In genomic region chr11:79221417-79222130, GRCh38 we compare ENCODE assay signal across 37 cellular contexts.
"Had no signal": no experiment of that assay in that cellular context is flagged by ENCODE, and none has a peak within 500 bp of the region (broad histone marks: within the 10 kb centered on the region; RNA-seq: fewer than 3 reads in every experiment).

No MANE protein-coding gene starts in this region.

- H3K4me3 Mint-ChIP-seq: activated CD4-positive, alpha-beta memory T cell treated with anti-CD3 and anti-CD28 coated beads, Interleukin-2, amount 10 ng/mL, durations not matched to agents 7 days and 5 days; activated CD4-positive, alpha-beta T cell treated with anti-CD3 and anti-CD28 coated beads for 36 hours; activated CD4-positive, alpha-beta T cell treated with anti-CD3 and anti-CD28 coated beads, Interleukin-2, amount 10 ng/mL, durations not matched to agents 7 days and 5 days; activated CD8-positive, alpha-beta memory T cell treated with anti-CD3 and anti-CD28 coated beads, Interleukin-2, amount 10 ng/mL, durations not matched to agents 7 days and 5 days; activated CD8-positive, alpha-beta T cell treated with anti-CD3 and anti-CD28 coated beads, Interleukin-2, amount 10 ng/mL, durations not matched to agents 7 days and 5 days; activated naive CD4-positive, alpha-beta T cell treated with anti-CD3 and anti-CD28 coated beads, Interleukin-2, amount 10 ng/mL, durations not matched to agents 7 days and 5 days; activated naive CD4-positive, alpha-beta T cell treated with anti-CD3 and anti-CD28 coated beads, Interleukin-2, amount 50 U/mL, for 24 hours; activated naive CD8-positive, alpha-beta T cell; activated T-cell treated with anti-CD3 and anti-CD28 coated beads, Interleukin-2, amount 50 U/mL, for 24 hours; central memory CD8-positive, alpha-beta T cell; T-helper 1 cell treated with Interleukin-12 subunit alpha and Interleukin-12 subunit beta and Interleukin-4 antibody, amounts not matched to agents 30 μg/mL and 1 μg/mL, for 36 hours; T-helper 2 cell treated with Interferon-gamma antibody and Interleukin-4, amounts not matched to agents 5 μg/mL and 100 μg/mL, for 36 hours; WTC11 had no signal

- DNase-seq: activated CD4-positive, alpha-beta memory T cell treated with anti-CD3 and anti-CD28 coated beads, Interleukin-2, amount 10 ng/mL, durations not matched to agents 7 days and 5 days; activated CD4-positive, alpha-beta T cell treated with anti-CD3 and anti-CD28 coated beads for 1 hour; activated CD4-positive, alpha-beta T cell treated with anti-CD3 and anti-CD28 coated beads for 36 hours; activated CD4-positive, alpha-beta T cell treated with anti-CD3 and anti-CD28 coated beads for 48 hours; activated CD4-positive, alpha-beta T cell treated with anti-CD3 and anti-CD28 coated beads, Interleukin-2, amount 10 ng/mL, durations not matched to agents 7 days and 5 days; activated CD4-positive, alpha-beta T cell treated with anti-CD3 and anti-CD28 coated beads, Interleukin-2, amount 50 U/mL, for 48 hours; activated CD4-positive, CD25-positive, alpha-beta regulatory T cell; activated CD8-positive, alpha-beta memory T cell treated with anti-CD3 and anti-CD28 coated beads for 24 hours; activated CD8-positive, alpha-beta memory T cell treated with anti-CD3 and anti-CD28 coated beads, Interleukin-2, amount 10 ng/mL, durations not matched to agents 7 days and 5 days; activated CD8-positive, alpha-beta memory T cell treated with anti-CD3 and anti-CD28 coated beads, Interleukin-2, amount 50 U/mL, for 48 hours; activated CD8-positive, alpha-beta T cell treated with anti-CD3 and anti-CD28 coated beads, Interleukin-2, amount 10 ng/mL, durations not matched to agents 7 days and 5 days; activated effector memory CD4-positive, alpha-beta T cell treated with Interleukin-2 at 50 U/mL for 16 hours; activated gamma-delta T cell; activated naive CD4-positive, alpha-beta T cell treated with anti-CD3 and anti-CD28 coated beads, Interleukin-2, amount 10 ng/mL, durations not matched to agents 7 days and 5 days; activated naive CD4-positive, alpha-beta T cell treated with Interleukin-2 at 50 U/mL for 16 hours; activated T-cell treated with anti-CD3 and anti-CD28 coated beads, Interleukin-2, amount 50 U/mL, for 24 hours; activated T-cell treated with anti-CD3 and anti-CD28 coated beads, Interleukin-2, amount 50 U/mL, for 48 hours; adrenal gland; amniotic stem cell; aorta; body of pancreas; brain microvascular endothelial cell; caudate nucleus; SW 1271; T-helper 1 cell; T-helper 2 cell; T-helper 9 cell; WERI-Rb-1 had no signal

- H3K36me3 ChIP-seq: adrenal gland, brain microvascular endothelial cell, cardiac muscle cell, WERI-Rb-1 had no signal

- H3K36me3 Mint-ChIP-seq: activated CD8-positive, alpha-beta memory T cell treated with anti-CD3 and anti-CD28 coated beads, Interleukin-2, amount 10 ng/mL, durations not matched to agents 7 days and 5 days; activated naive CD4-positive, alpha-beta T cell treated with anti-CD3 and anti-CD28 coated beads, Interleukin-2, amount 10 ng/mL, durations not matched to agents 7 days and 5 days; activated naive CD4-positive, alpha-beta T cell treated with anti-CD3 and anti-CD28 coated beads, Interleukin-2, amount 50 U/mL, for 24 hours; activated naive CD8-positive, alpha-beta T cell had no signal

- H3K27ac ChIP-seq: adrenal gland, body of pancreas, brain microvascular endothelial cell, cardiac muscle cell, WERI-Rb-1 had no signal

- H3K27ac Mint-ChIP-seq: activated CD4-positive, alpha-beta memory T cell treated with anti-CD3 and anti-CD28 coated beads, Interleukin-2, amount 10 ng/mL, durations not matched to agents 7 days and 5 days; activated CD4-positive, alpha-beta T cell treated with anti-CD3 and anti-CD28 coated beads for 36 hours; activated CD4-positive, alpha-beta T cell treated with anti-CD3 and anti-CD28 coated beads, Interleukin-2, amount 10 ng/mL, durations not matched to agents 7 days and 5 days; activated CD8-positive, alpha-beta memory T cell treated with anti-CD3 and anti-CD28 coated beads, Interleukin-2, amount 10 ng/mL, durations not matched to agents 7 days and 5 days; activated CD8-positive, alpha-beta T cell treated with anti-CD3 and anti-CD28 coated beads, Interleukin-2, amount 10 ng/mL, durations not matched to agents 7 days and 5 days; activated naive CD4-positive, alpha-beta T cell treated with anti-CD3 and anti-CD28 coated beads, Interleukin-2, amount 10 ng/mL, durations not matched to agents 7 days and 5 days; activated naive CD4-positive, alpha-beta T cell treated with anti-CD3 and anti-CD28 coated beads, Interleukin-2, amount 50 U/mL, for 24 hours; activated naive CD8-positive, alpha-beta T cell; activated T-cell treated with anti-CD3 and anti-CD28 coated beads, Interleukin-2, amount 50 U/mL, for 24 hours; activated T-helper 2 cell treated with anti-CD3 and anti-CD28 coated beads, Interferon-gamma antibody, Interleukin-2, Interleukin-4, amounts not matched to agents 10 μg/mL and 5 μg/mL and 100 μg/mL, durations not matched to agents 14 hours and 24 hours and 36 hours; T-helper 1 cell treated with Interleukin-12 subunit alpha and Interleukin-12 subunit beta and Interleukin-4 antibody, amounts not matched to agents 30 μg/mL and 1 μg/mL, for 36 hours; T-helper 2 cell treated with Interferon-gamma antibody and Interleukin-4, amounts not matched to agents 5 μg/mL and 100 μg/mL, for 36 hours; WTC11 had no signal

- H3K4me3 ChIP-seq: adrenal gland, body of pancreas, cardiac muscle cell had no signal

- ATAC-seq: activated CD4-positive, alpha-beta T cell treated with anti-CD3 and anti-CD28 coated beads for 36 hours; activated CD4-positive, CD25-positive, alpha-beta regulatory T cell treated with anti-CD3 and anti-CD28 coated beads, Interleukin-2, amount 50 U/mL, for 24 hours; activated CD8-positive, alpha-beta memory T cell treated with anti-CD3 and anti-CD28 coated beads, Interleukin-2, amount 10 ng/mL, durations not matched to agents 7 days and 5 days; activated CD8-positive, alpha-beta T cell treated with anti-CD3 and anti-CD28 coated beads, Interleukin-2, amount 10 ng/mL, durations not matched to agents 7 days and 5 days; body of pancreas; WTC11 had no signal

- H3K27me3 ChIP-seq: adrenal gland, body of pancreas, brain microvascular endothelial cell, cardiac muscle cell had no signal

- H3K27me3 Mint-ChIP-seq: activated CD4-positive, alpha-beta memory T cell treated with anti-CD3 and anti-CD28 coated beads, Interleukin-2, amount 10 ng/mL, durations not matched to agents 7 days and 5 days; activated CD4-positive, alpha-beta T cell treated with anti-CD3 and anti-CD28 coated beads, Interleukin-2, amount 10 ng/mL, durations not matched to agents 7 days and 5 days; activated CD8-positive, alpha-beta memory T cell treated with anti-CD3 and anti-CD28 coated beads, Interleukin-2, amount 10 ng/mL, durations not matched to agents 7 days and 5 days; activated naive CD4-positive, alpha-beta T cell treated with anti-CD3 and anti-CD28 coated beads, Interleukin-2, amount 10 ng/mL, durations not matched to agents 7 days and 5 days; activated naive CD4-positive, alpha-beta T cell treated with anti-CD3 and anti-CD28 coated beads, Interleukin-2, amount 50 U/mL, for 24 hours; central memory CD8-positive, alpha-beta T cell had no signal

- H3K9me3 Mint-ChIP-seq: activated CD4-positive, alpha-beta memory T cell treated with anti-CD3 and anti-CD28 coated beads, Interleukin-2, amount 10 ng/mL, durations not matched to agents 7 days and 5 days; activated CD4-positive, alpha-beta T cell treated with anti-CD3 and anti-CD28 coated beads, Interleukin-2, amount 10 ng/mL, durations not matched to agents 7 days and 5 days; activated naive CD4-positive, alpha-beta T cell treated with anti-CD3 and anti-CD28 coated beads, Interleukin-2, amount 10 ng/mL, durations not matched to agents 7 days and 5 days; activated naive CD4-positive, alpha-beta T cell treated with anti-CD3 and anti-CD28 coated beads, Interleukin-2, amount 50 U/mL, for 24 hours; activated T-cell treated with anti-CD3 and anti-CD28 coated beads, Interleukin-2, amount 50 U/mL, for 24 hours; activated T-helper 2 cell treated with anti-CD3 and anti-CD28 coated beads, Interferon-gamma antibody, Interleukin-2, Interleukin-4, amounts not matched to agents 10 μg/mL and 5 μg/mL and 100 μg/mL, durations not matched to agents 14 hours and 24 hours and 36 hours; T-helper 2 cell treated with Interferon-gamma antibody and Interleukin-4, amounts not matched to agents 5 μg/mL and 100 μg/mL, for 36 hours had no signal

- H3K4me1 Mint-ChIP-seq: activated CD4-positive, alpha-beta memory T cell treated with anti-CD3 and anti-CD28 coated beads, Interleukin-2, amount 10 ng/mL, durations not matched to agents 7 days and 5 days; activated CD4-positive, alpha-beta T cell treated with anti-CD3 and anti-CD28 coated beads for 36 hours; activated CD4-positive, alpha-beta T cell treated with anti-CD3 and anti-CD28 coated beads, Interleukin-2, amount 10 ng/mL, durations not matched to agents 7 days and 5 days; activated CD8-positive, alpha-beta memory T cell treated with anti-CD3 and anti-CD28 coated beads, Interleukin-2, amount 10 ng/mL, durations not matched to agents 7 days and 5 days; activated naive CD4-positive, alpha-beta T cell treated with anti-CD3 and anti-CD28 coated beads, Interleukin-2, amount 10 ng/mL, durations not matched to agents 7 days and 5 days; activated naive CD4-positive, alpha-beta T cell treated with anti-CD3 and anti-CD28 coated beads, Interleukin-2, amount 50 U/mL, for 24 hours; central memory CD8-positive, alpha-beta T cell had no signal

- H3K9me3 ChIP-seq: adrenal gland, body of pancreas had no signal

- H3K4me1 ChIP-seq: adrenal gland, body of pancreas had no signal
